19 cellular contexts compared by ENCODE assay signal in the genomic region with DNA sequence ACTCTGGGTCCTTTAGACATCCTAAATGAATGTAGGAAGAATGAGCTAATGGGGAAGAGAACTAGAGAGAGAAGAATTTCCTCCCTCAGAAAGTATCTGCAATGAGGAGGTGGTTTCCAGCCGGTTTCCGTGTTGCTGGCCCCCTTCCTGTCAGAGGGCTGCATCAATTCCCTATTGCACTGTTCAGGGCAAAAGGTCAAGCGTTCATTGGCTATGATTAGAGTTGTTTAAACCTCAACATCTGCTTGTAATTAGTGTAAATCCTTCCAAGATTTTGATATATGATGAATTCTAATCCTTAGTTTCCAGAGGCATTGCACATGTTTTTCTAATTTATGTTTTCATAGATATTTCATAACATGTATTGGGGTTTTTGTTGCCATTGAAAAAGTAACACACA.
A peak's percentile ranks its signal among the peaks of the same experiment; 100 is the strongest.
DNase-seq lines count a peak whose midpoint lies in the region; ATAC-seq and TF ChIP-seq lines count a peak whose summit lies in the region.
"Had no signal": no experiment of that assay in that cellular context is flagged by ENCODE, and none has a peak within 500 bp of the region (broad histone marks: within the 10 kb centered on the region; RNA-seq: fewer than 3 reads in every experiment).

No MANE protein-coding gene starts in this region.

- H3K27ac ChIP-seq in lower lobe of right lung: no peak overlapping the region
- H3K27ac ChIP-seq: parathyroid adenoma, upper lobe of left lung had no signal

- H3K4me1 Mint-ChIP-seq in activated naive CD4-positive, alpha-beta T cell treated with anti-CD3 and anti-CD28 coated beads for 36 hours (ENCODE audit: low read depth): no peaks in the 10 kb centered on the region
- H3K4me1 Mint-ChIP-seq: stimulated activated effector memory CD8-positive, alpha-beta T cell treated with anti-CD3 and anti-CD28 coated beads, Interleukin-12 subunit alpha, Interleukin-12 subunit beta, amount 100 ng/mL, for 72 hours had no signal

- H3K4me3 Mint-ChIP-seq in activated naive CD4-positive, alpha-beta T cell treated with anti-CD3 and anti-CD28 coated beads for 36 hours: no peak overlapping the region
- H3K4me3 Mint-ChIP-seq: stimulated activated effector memory CD8-positive, alpha-beta T cell treated with anti-CD3 and anti-CD28 coated beads, Interleukin-12 subunit alpha, Interleukin-12 subunit beta, amount 100 ng/mL, for 72 hours had no signal

- no peaks in the 10 kb centered on the region for H3K9me3 ChIP-seq in lower lobe of right lung
- H3K9me3 ChIP-seq: mucosa of descending colon, upper lobe of left lung had no signal

- H3K4me3 ChIP-seq in foreskin fibroblast (ENCODE audit: low read depth in 1 of 2, low read length in 2 of 2): no peak overlapping the region
- no peak overlapping the region for H3K4me3 ChIP-seq in lower lobe of right lung
- H3K4me3 ChIP-seq: mucosa of descending colon, smooth muscle cell, upper lobe of left lung had no signal

- no peaks in the 10 kb centered on the region for H3K27me3 ChIP-seq in lower lobe of right lung (ENCODE audit: low read depth)
- H3K27me3 ChIP-seq: upper lobe of left lung had no signal

- TF ChIP-seq CTCF in foreskin fibroblast (IDR thresholded peaks at IDR 0.05; ENCODE audit: low read depth, low read length) (no peak), lower lobe of right lung (IDR thresholded peaks at IDR 0.05) (no peak)

- peaks cover 6% of the 10 kb centered on the region for H3K27me3 Mint-ChIP-seq in activated naive CD4-positive, alpha-beta T cell treated with anti-CD3 and anti-CD28 coated beads for 36 hours (ENCODE audit: low read depth)

- no peaks in the 10 kb centered on the region for H3K9me3 Mint-ChIP-seq in activated naive CD4-positive, alpha-beta T cell treated with anti-CD3 and anti-CD28 coated beads for 36 hours
- H3K9me3 Mint-ChIP-seq: stimulated activated effector memory CD8-positive, alpha-beta T cell treated with anti-CD3 and anti-CD28 coated beads, Interleukin-12 subunit alpha, Interleukin-12 subunit beta, amount 100 ng/mL, for 72 hours had no signal

- ATAC-seq in GM19452 (IDR thresholded peaks at IDR 0.05; ENCODE audit: unreplicated experiment): peak; percentile 62
- ATAC-seq in lower lobe of right lung: no peak
- ATAC-seq: mucosa of descending colon; stimulated activated effector memory CD8-positive, alpha-beta T cell treated with anti-CD3 and anti-CD28 coated beads, Interleukin-12 subunit alpha, Interleukin-12 subunit beta, amount 100 ng/mL, for 72 hours had no signal

- no peaks in the 10 kb centered on the region for H3K36me3 Mint-ChIP-seq in activated naive CD4-positive, alpha-beta T cell treated with anti-CD3 and anti-CD28 coated beads for 36 hours (ENCODE audit: low read depth)
- H3K36me3 Mint-ChIP-seq: stimulated activated effector memory CD8-positive, alpha-beta T cell treated with anti-CD3 and anti-CD28 coated beads, Interleukin-12 subunit alpha, Interleukin-12 subunit beta, amount 100 ng/mL, for 72 hours had no signal

- H3K36me3 ChIP-seq in lower lobe of right lung: no peaks in the 10 kb centered on the region
- H3K36me3 ChIP-seq: upper lobe of left lung had no signal

- no peak overlapping the region for H3K27ac Mint-ChIP-seq in activated naive CD4-positive, alpha-beta T cell treated with anti-CD3 and anti-CD28 coated beads for 36 hours
- H3K27ac Mint-ChIP-seq: stimulated activated effector memory CD8-positive, alpha-beta T cell treated with anti-CD3 and anti-CD28 coated beads, Interleukin-12 subunit alpha, Interleukin-12 subunit beta, amount 100 ng/mL, for 72 hours had no signal

- H3K4me1 ChIP-seq in lower lobe of right lung: no peaks in the 10 kb centered on the region
- H3K4me1 ChIP-seq: parathyroid adenoma, upper lobe of left lung had no signal

- peak; percentile 20 for DNase-seq in AG08395 (ENCODE audit: low spot score)
- peak; percentile 18 for DNase-seq in SK-N-DZ (ENCODE audit: low spot score)
- peak; percentile 81 to 92 for DNase-seq in foreskin fibroblast
- DNase-seq in T-helper 1 cell: no peak
- DNase-seq in NCI-H128 (lab: John Stamatoyannopoulos, UW; ENCODE audit: unreplicated experiment): no peak
- DNase-seq in lower lobe of right lung: no peak
- no peak for DNase-seq in activated naive CD4-positive, alpha-beta T cell treated with anti-CD3 and anti-CD28 coated beads for 36 hours
- DNase-seq: activated CD4-positive, alpha-beta T cell treated with anti-CD3 and anti-CD28 coated beads, Interleukin-2, amount 50 U/mL, for 4 hours; activated T-cell treated with anti-CD3 and anti-CD28 coated beads, Interleukin-2, amount 50 U/mL, for 48 hours; COR-L47; islet precursor cell; mucosa of descending colon; NCI-H187 treated with DMSO at 0.1 percent for 48 hours; NCI-H510A; upper lobe of left lung had no signal

- CTCF ChIA-PET in activated naive CD4-positive, alpha-beta T cell treated with anti-CD3 and anti-CD28 coated beads for 36 hours (lab: Charles Lee): no interaction called here

- intact Hi-C loops in lower lobe of right lung (cut with DNase I): no loop called here
- intact Hi-C loops in activated naive CD4-positive, alpha-beta T cell treated with anti-CD3 and anti-CD28 coated beads for 36 hours (cut with micrococcal nuclease): no loop called here

Comparison
In these comparisons a context has a peak if more than half of its experiments do, and no peak if none do; other contexts are left out.
1. DNase-seq: peak in AG08395 (single experiment), SK-N-DZ (single experiment) and foreskin fibroblast (2 of 2); none in T-helper 1 cell (0 of 5), NCI-H128 (single experiment), lower lobe of right lung (single experiment) and activated naive CD4-positive, alpha-beta T cell treated with anti-CD3 and anti-CD28 coated beads for 36 hours (single experiment).